8 cellular contexts compared by ENCODE assay signal in genomic region chr1:159780583-159781582, GRCh38. TPM values are rescaled to one million over a fixed set of nuclear protein-coding genes. Genes with fewer than 3 reads are reported as not detected.
DNase-seq lines count a peak whose midpoint lies in the region; ATAC-seq and TF ChIP-seq lines count a peak whose summit lies in the region.

DUSP23 (plus strand) TSS chr1:159780962; CDS start chr1:159781101, 139 bp downstream.

- intact Hi-C loops in heart right ventricle (cut with DNase I) (loop anchor here in 6 of 10 donors (5.0 to 10.0 kb wide), 5 partner anchors 111 to 726 kb away; partner anchors contain the start of gene PIGM (in 3 of the 6)), posterior vena cava (cut with DNase I) (no loop called here), upper lobe of right lung (cut with DNase I) (no loop called here)

- WGBS in heart right ventricle, 2 donors, result 2 to 3% methylated on average over 81 to 88 of the region's 88 CpGs

- H3K4me1 ChIP-seq in heart right ventricle, result peaks cover 0 to 28% (median 11%) of the 10 kb centered on the region in 9 donors
- peaks cover 16% of the 10 kb centered on the region for H3K4me1 ChIP-seq in upper lobe of right lung

- peak; percentile 97 for DNase-seq in NCI-H1436 (lab: John Stamatoyannopoulos, UW)
- DNase-seq in amniotic stem cell (lab: John Stamatoyannopoulos, UW), result peak; percentile 97
- DNase-seq in heart right ventricle, result peak; percentile 97 to 98
- peak; percentile 99 for DNase-seq in posterior vena cava (ENCODE audit: low spot score)
- peak; percentile 99 for DNase-seq in upper lobe of right lung

- peaks cover 12% of the 10 kb centered on the region for H3K4me1 Mint-ChIP-seq in T-helper 1 cell treated with Interleukin-12 subunit alpha and Interleukin-12 subunit beta and Interleukin-4 antibody, amounts not matched to agents 30 μg/mL and 1 μg/mL, for 36 hours (ENCODE audit: low read depth)

- H3K9me3 ChIP-seq in heart right ventricle, result no peaks in the 10 kb centered on the region
- H3K9me3 ChIP-seq in upper lobe of right lung, result no peaks in the 10 kb centered on the region

- H3K36me3 Mint-ChIP-seq in T-helper 1 cell treated with Interleukin-12 subunit alpha and Interleukin-12 subunit beta and Interleukin-4 antibody, amounts not matched to agents 30 μg/mL and 1 μg/mL, for 36 hours (ENCODE audit: low read depth), result no peaks in the 10 kb centered on the region

- no peaks in the 10 kb centered on the region for H3K27me3 ChIP-seq in heart right ventricle
- no peaks in the 10 kb centered on the region for H3K27me3 ChIP-seq in upper lobe of right lung

- ATAC-seq in HG02759 (IDR thresholded peaks at IDR 0.05; ENCODE audit: unreplicated experiment), result peak; percentile 99
- peak; percentile 98 to 99 (median 99) for ATAC-seq in heart right ventricle
- peak; percentile 97 for ATAC-seq in upper lobe of right lung

- peak within 1 kb of the TSS; percentile 7 for H3K27ac Mint-ChIP-seq in T-helper 1 cell treated with Interleukin-12 subunit alpha and Interleukin-12 subunit beta and Interleukin-4 antibody, amounts not matched to agents 30 μg/mL and 1 μg/mL, for 36 hours

- peaks cover 18% of the 10 kb centered on the region for H3K27me3 Mint-ChIP-seq in T-helper 1 cell treated with Interleukin-12 subunit alpha and Interleukin-12 subunit beta and Interleukin-4 antibody, amounts not matched to agents 30 μg/mL and 1 μg/mL, for 36 hours (ENCODE audit: low read depth)

- H3K4me3 ChIP-seq in heart right ventricle (peak within 1 kb of the TSS; percentile 66 to 91 (median 80)), upper lobe of right lung (peak within 1 kb of the TSS; percentile 94)

- H3K27ac ChIP-seq in heart right ventricle, result peak within 1 kb of the TSS; percentile 16 to 92 (median 81)
- peak within 1 kb of the TSS; percentile 93 for H3K27ac ChIP-seq in upper lobe of right lung

- H3K9me3 Mint-ChIP-seq in T-helper 1 cell treated with Interleukin-12 subunit alpha and Interleukin-12 subunit beta and Interleukin-4 antibody, amounts not matched to agents 30 μg/mL and 1 μg/mL, for 36 hours, result no peaks in the 10 kb centered on the region

- TF ChIP-seq CTCF in GM12874 (IDR thresholded peaks at IDR 0.05; ENCODE audit: insufficient read depth, low read depth, low read length), result peak; percentile 85
- peak; percentile 87 to 98 (median 94) for TF ChIP-seq CTCF in heart right ventricle (IDR thresholded peaks at IDR 0.05)
- peak; percentile 96 for TF ChIP-seq CTCF in upper lobe of right lung (IDR thresholded peaks at IDR 0.05)

- peak within 1 kb of the TSS; percentile 76 for H3K4me3 Mint-ChIP-seq in T-helper 1 cell treated with Interleukin-12 subunit alpha and Interleukin-12 subunit beta and Interleukin-4 antibody, amounts not matched to agents 30 μg/mL and 1 μg/mL, for 36 hours

- H3K36me3 ChIP-seq in heart right ventricle, result no peaks in the 10 kb centered on the region
- H3K36me3 ChIP-seq in upper lobe of right lung, result no peaks in the 10 kb centered on the region

RNA-seq across cellular contexts. Expression of gene DUSP23, which starts in this region (rescaled TPM):
- total RNA-seq in heart right ventricle (10 to 100 TPM in 5 of 10 donors, 1 to 10 TPM in 5; 7.0 to 22.8 (median 10.2) TPM), posterior vena cava (10 to 100 TPM; 36.0 to 36.9 TPM), upper lobe of right lung (71.1 TPM)
- 10 to 100 TPM; 43.5 to 80.8 TPM for polyA plus RNA-seq in heart right ventricle

Comparison
In these comparisons a context has a peak if more than half of its experiments do, and no peak if none do; other contexts are left out.
1. Peak in every context shown above with its lines: DNase-seq, ATAC-seq, H3K4me3 ChIP-seq and H3K27ac ChIP-seq.
2. intact Hi-C loops: an anchor here in heart right ventricle (5.0 to 10.0 kb wide); none called in posterior vena cava and upper lobe of right lung.